In the genomic region with DNA sequence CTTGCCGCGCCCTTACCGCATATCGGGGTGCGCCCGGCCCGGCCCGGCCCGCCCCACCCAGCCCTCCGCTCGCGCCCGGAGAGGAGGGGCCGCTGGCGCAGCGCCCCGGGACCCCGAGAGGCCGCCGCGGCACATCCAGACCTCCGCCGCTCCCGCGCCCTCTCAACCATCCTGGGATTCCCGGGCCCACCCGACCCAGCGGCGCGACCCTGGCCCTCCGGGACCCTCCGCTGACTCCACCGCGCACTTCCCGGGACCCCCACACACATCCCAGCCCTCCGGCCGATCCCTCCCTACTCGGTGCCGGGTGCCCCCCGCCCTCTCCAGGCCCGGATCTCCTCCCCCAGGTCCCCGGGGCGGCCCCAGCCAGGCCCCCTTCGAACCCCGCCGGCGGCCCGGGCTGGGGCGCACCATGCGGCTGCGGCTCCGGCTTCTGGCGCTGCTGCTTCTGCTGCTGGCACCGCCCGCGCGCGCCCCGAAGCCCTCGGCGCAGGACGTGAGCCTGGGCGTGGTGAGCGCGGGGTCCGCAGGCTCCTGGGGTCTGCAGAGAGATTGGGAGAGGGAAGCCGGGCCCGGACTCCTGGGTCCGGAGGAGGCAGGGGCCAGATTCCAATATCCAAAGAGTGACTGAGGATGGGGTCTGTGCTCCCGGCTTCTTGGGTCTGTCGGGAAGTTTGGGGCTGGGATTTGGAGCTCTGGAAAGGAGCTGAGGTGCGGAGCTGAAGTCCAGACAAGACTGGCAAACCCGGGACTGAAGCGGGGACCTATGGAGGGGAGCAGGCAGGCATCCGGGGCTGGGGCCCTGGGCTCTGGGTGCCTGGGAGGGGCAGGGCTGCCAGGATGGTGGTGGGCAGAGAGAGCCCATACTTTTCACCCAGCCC, we compare ENCODE assay signal across 8 cellular contexts. TPM values are rescaled to one million over a fixed set of nuclear protein-coding genes. Genes with fewer than 3 reads are reported as not detected.
DNase-seq lines count a peak whose midpoint lies in the region; ATAC-seq and TF ChIP-seq lines count a peak whose summit lies in the region.

A gene with protein sequence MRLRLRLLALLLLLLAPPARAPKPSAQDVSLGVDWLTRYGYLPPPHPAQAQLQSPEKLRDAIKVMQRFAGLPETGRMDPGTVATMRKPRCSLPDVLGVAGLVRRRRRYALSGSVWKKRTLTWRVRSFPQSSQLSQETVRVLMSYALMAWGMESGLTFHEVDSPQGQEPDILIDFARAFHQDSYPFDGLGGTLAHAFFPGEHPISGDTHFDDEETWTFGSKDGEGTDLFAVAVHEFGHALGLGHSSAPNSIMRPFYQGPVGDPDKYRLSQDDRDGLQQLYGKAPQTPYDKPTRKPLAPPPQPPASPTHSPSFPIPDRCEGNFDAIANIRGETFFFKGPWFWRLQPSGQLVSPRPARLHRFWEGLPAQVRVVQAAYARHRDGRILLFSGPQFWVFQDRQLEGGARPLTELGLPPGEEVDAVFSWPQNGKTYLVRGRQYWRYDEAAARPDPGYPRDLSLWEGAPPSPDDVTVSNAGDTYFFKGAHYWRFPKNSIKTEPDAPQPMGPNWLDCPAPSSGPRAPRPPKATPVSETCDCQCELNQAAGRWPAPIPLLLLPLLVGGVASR (plus strand): TSS at position 56 of the 881 bp plus-strand sequence. CDS start 357 bp downstream, at position 413.

- H3K4me1 ChIP-seq in heart right ventricle: peaks cover 13 to 26% (median 19%) of the 10 kb centered on the region in 9 donors
- H3K4me1 ChIP-seq in sigmoid colon: peaks cover 0 to 22% (median 19%) of the 10 kb centered on the region in 4 donors

- intact Hi-C loops in heart right ventricle (cut with DNase I): no loop called here
- intact Hi-C loops in sigmoid colon (cut with DNase I): no loop called here

- H3K27me3 ChIP-seq in heart right ventricle (peaks cover 6 to 88% (median 75%) of the 10 kb centered on the region in 7 donors), sigmoid colon (peaks cover 38 to 95% (median 73%) of the 10 kb centered on the region in 3 donors)

- TF ChIP-seq CTCF in GM20000 (IDR thresholded peaks at IDR 0.05; ENCODE audit: extremely low read depth, missing control alignments) (no peak), WI38 (IDR thresholded peaks at IDR 0.05; ENCODE audit: low read depth, low read length) (no peak), heart right ventricle (IDR thresholded peaks at IDR 0.05) (no peak), sigmoid colon (IDR thresholded peaks at IDR 0.05) (no peak)

- no peaks in the 10 kb centered on the region for H3K9me3 ChIP-seq in heart right ventricle
- no peaks in the 10 kb centered on the region for H3K9me3 ChIP-seq in sigmoid colon

- peak within 1 kb of the TSS; percentile 46 for H3K4me3 ChIP-seq in WI38 (ENCODE audit: low read depth, low read length)
- peak within 1 kb of the TSS; percentile 15 to 65 (median 55) for H3K4me3 ChIP-seq in heart right ventricle
- H3K4me3 ChIP-seq in sigmoid colon: peak within 1 kb of the TSS in 3 of 4 donors; percentile 25 to 47 (median 46)

- H3K36me3 ChIP-seq in heart right ventricle (no peaks in the 10 kb centered on the region), sigmoid colon (no peaks in the 10 kb centered on the region)

- no peak for TF ChIP-seq EP300 in sigmoid colon (IDR thresholded peaks at IDR 0.05)

- peak within 1 kb of the TSS in 4 of 10 donors; percentile 17 to 84 (median 49) for H3K27ac ChIP-seq in heart right ventricle
- no peak within 1 kb of the TSS for H3K27ac ChIP-seq in sigmoid colon

- DNase-seq in GM20000 (ENCODE audit: low spot score) (peak; percentile 74), heart right ventricle (no peak), sigmoid colon (no peak), SIG-M5 treated with dmso at 0.1 percent for 504 hours (lab: John Stamatoyannopoulos, UW; ENCODE audit: unreplicated experiment) (no peak), COR-L47 (lab: John Stamatoyannopoulos, UW) (no peak), ureter (ENCODE audit: low spot score) (no peak)

- no peak for TF ChIP-seq POLR2A in sigmoid colon (IDR thresholded peaks at IDR 0.05)

- WGBS in heart right ventricle, 2 donors: 1 to 2% methylated on average over 62 to 75 of the region's 75 CpGs
- WGBS in sigmoid colon, 2 donors: 2% methylated on average over 75 of the region's 75 CpGs

- ATAC-seq in heart right ventricle: peak in 4 of 8 donors; percentile 15 to 31 (median 22)
- no peak for ATAC-seq in HG03108 (IDR thresholded peaks at IDR 0.05; ENCODE audit: unreplicated experiment)

RNA-seq across cellular contexts. Expression of the gene that starts here (rescaled TPM):
- total RNA-seq in heart right ventricle: 1 to 10 TPM in 5 of 10 donors, under 1 TPM in 5; 0.26 to 3.9 (median 1.2) TPM
- polyA plus RNA-seq in heart right ventricle: under 1 TPM; 0.30 to 0.95 TPM
- under 1 TPM in 3 of 4 donors, not detected in 1; under 0.01 to 0.41 (median 0.16) TPM for total RNA-seq in sigmoid colon
- polyA plus RNA-seq in sigmoid colon: 1 to 10 TPM; 1.8 to 3.7 (median 2.8) TPM
- 0.78 TPM for total RNA-seq in ureter
